24 cellular contexts compared by ENCODE assay signal in genomic region chr17:52420555-52421078, GRCh38.
"Had no signal": no experiment of that assay in that cellular context is flagged by ENCODE, and none has a peak within 500 bp of the region (broad histone marks: within the 10 kb centered on the region; RNA-seq: fewer than 3 reads in every experiment).

No MANE protein-coding gene starts in this region.

- DNase-seq: dermis blood vessel endothelial cell; dorsolateral prefrontal cortex; effector CD4-positive, alpha-beta T cell; effector memory CD4-positive, alpha-beta T cell; esophagus squamous epithelium; foreskin melanocyte; gastrocnemius medialis; glutamatergic neuron; head of caudate nucleus; heart right ventricle; hippocampal formation; left cardiac atrium; left lung; left ventricle myocardium superior; lower lobe of right lung; mesenchymal stem cell; mucosa of descending colon; naive B cell had no signal

- H3K27me3 Mint-ChIP-seq: naive B cell had no signal

- FAIRE-seq: endothelial cell of umbilical vein, islet of Langerhans, keratinocyte had no signal

- H3K27ac ChIP-seq: coronary artery, esophagus squamous epithelium, gastrocnemius medialis, heart right ventricle, left lung, lower lobe of right lung had no signal

- H3K9me3 ChIP-seq: esophagus squamous epithelium, gastrocnemius medialis, lower lobe of right lung, mucosa of descending colon had no signal

- H3K4me3 ChIP-seq: coronary artery, dorsolateral prefrontal cortex, esophagus squamous epithelium, gastrocnemius medialis, heart right ventricle, left lung, lower lobe of right lung, mucosa of descending colon had no signal

- H3K4me1 Mint-ChIP-seq: naive B cell had no signal

- H3K27ac Mint-ChIP-seq: mesothelial cell of epicardium had no signal

- ATAC-seq: esophagus mucosa, gastrocnemius medialis, heart right ventricle, left cardiac atrium, left lung, left ventricle myocardium superior, lower lobe of right lung, mucosa of descending colon had no signal

- H3K27me3 ChIP-seq: esophagus squamous epithelium, gastrocnemius medialis, heart right ventricle, left lung had no signal

- H3K36me3 ChIP-seq: esophagus squamous epithelium, gastrocnemius medialis, heart right ventricle, left lung, lower lobe of right lung had no signal

- H3K36me3 Mint-ChIP-seq: mesothelial cell of epicardium, naive B cell had no signal

- H3K4me1 ChIP-seq: esophagus squamous epithelium, heart right ventricle, left lung, lower lobe of right lung had no signal

- H3K4me3 Mint-ChIP-seq: mesothelial cell of epicardium, naive B cell had no signal
